ENCODE assay signal across 8 cellular contexts in the genomic region with DNA sequence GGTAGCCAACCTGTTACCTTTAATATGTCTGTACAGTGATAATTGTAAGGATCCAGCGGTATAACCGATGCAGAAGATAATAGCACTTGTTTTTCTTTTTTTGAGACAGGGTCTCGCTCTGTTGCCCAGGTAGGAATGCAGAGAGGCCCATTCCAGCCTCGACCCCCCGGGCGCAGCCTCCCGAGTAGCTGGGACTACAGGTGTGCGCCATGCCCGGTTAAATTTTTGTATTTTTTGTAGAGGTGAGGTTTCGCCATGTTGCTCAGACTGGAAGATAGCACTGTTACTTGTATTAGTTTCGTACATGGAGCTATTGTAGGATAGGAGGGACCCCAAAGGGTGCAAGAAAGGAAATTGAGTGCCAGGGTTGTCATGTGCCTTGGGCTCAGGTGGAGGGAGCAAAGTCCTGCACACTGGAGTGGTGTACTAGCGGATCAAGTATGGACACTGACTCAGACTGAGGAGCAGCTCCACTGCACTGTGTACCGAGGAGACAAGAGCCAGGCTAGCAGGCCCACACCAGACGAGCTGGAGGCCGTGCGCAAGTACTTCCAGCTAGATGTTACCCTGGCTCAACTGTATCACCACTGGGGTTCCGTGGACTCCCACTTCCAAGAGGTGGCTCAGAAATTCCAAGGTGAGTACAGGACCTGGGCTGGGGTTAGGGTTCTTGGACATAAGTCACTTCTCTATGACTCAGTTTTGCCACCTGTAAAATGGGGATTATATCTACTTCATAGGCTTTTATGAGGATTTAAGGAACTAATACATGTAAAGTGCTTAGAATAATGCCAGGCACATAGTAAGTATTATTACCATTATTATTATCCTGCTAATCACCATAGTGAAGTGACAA. TPM values are rescaled to one million over a fixed set of nuclear protein-coding genes. Genes with fewer than 3 reads are reported as not detected.
A peak's percentile ranks its signal among the peaks of the same experiment; 100 is the strongest.
DNase-seq lines count a peak whose midpoint lies in the region; ATAC-seq and TF ChIP-seq lines count a peak whose summit lies in the region.

No MANE protein-coding gene starts in this region.

- no peak overlapping the region for H3K27ac ChIP-seq in ectodermal cell (ENCODE audit: insufficient read depth, low read depth, low read length, poor library complexity, severe bottlenecking)

- DNase-seq in GM06990 (ENCODE audit: extremely low read depth, insufficient read length) = peak; percentile 40
- DNase-seq in OCI-M1 (lab: John Stamatoyannopoulos, UW) = peak; percentile 41
- DNase-seq in natural killer cell treated with Interleukin-12 subunit alpha and Interleukin-12 subunit beta and Interleukin-15 and Interleukin-18, amount 100 ng/mL, for 72 hours (ENCODE audit: low spot score) = no peak
- DNase-seq in AG08396 (ENCODE audit: low spot score) = no peak
- no peak for DNase-seq in midbrain (lab: John Stamatoyannopoulos, UW)
- no peak for DNase-seq in UCSD-AML1 (lab: John Stamatoyannopoulos, UW; ENCODE audit: unreplicated experiment)

- H3K4me3 Mint-ChIP-seq in natural killer cell treated with Interleukin-12 subunit alpha and Interleukin-12 subunit beta and Interleukin-15 and Interleukin-18, amount 100 ng/mL, for 72 hours = peak overlapping the region; percentile 94

- peaks cover 18% of the 10 kb centered on the region for H3K36me3 ChIP-seq in GM06990 (ENCODE audit: control insufficient read depth, insufficient read depth, low read length)
- peaks cover 29% of the 10 kb centered on the region for H3K36me3 ChIP-seq in ectodermal cell (ENCODE audit: control insufficient read depth, insufficient read depth, low read length)

- ATAC-seq in natural killer cell treated with Interleukin-12 subunit alpha and Interleukin-12 subunit beta and Interleukin-15 and Interleukin-18, amount 100 ng/mL, for 72 hours = no peak
- ATAC-seq in GM21619 (IDR thresholded peaks at IDR 0.05; ENCODE audit: unreplicated experiment) = no peak

- H3K4me1 Mint-ChIP-seq in natural killer cell treated with Interleukin-12 subunit alpha and Interleukin-12 subunit beta and Interleukin-15 and Interleukin-18, amount 100 ng/mL, for 72 hours (ENCODE audit: low read depth in 2 of 2) = peaks cover 44 to 45% of the 10 kb centered on the region in 2 donors

- H3K9me3 Mint-ChIP-seq in natural killer cell treated with Interleukin-12 subunit alpha and Interleukin-12 subunit beta and Interleukin-15 and Interleukin-18, amount 100 ng/mL, for 72 hours = no peaks in the 10 kb centered on the region

- H3K36me3 Mint-ChIP-seq in natural killer cell treated with Interleukin-12 subunit alpha and Interleukin-12 subunit beta and Interleukin-15 and Interleukin-18, amount 100 ng/mL, for 72 hours = peaks cover 16% of the 10 kb centered on the region

- no peak for TF ChIP-seq CTCF in GM06990 (IDR thresholded peaks at IDR 0.05; ENCODE audit: insufficient read depth, low read length, poor library complexity, severe bottlenecking)

- 66 to 68% methylated on average over 17 of the region's 17 CpGs for WGBS in ectodermal cell, 2 experiments

- H3K9me3 ChIP-seq in ectodermal cell (ENCODE audit: control insufficient read depth, low read length) = no peaks in the 10 kb centered on the region

- peak overlapping the region; percentile 82 to 87 for H3K27ac Mint-ChIP-seq in natural killer cell treated with Interleukin-12 subunit alpha and Interleukin-12 subunit beta and Interleukin-15 and Interleukin-18, amount 100 ng/mL, for 72 hours

- peaks cover 7% of the 10 kb centered on the region for H3K4me1 ChIP-seq in ectodermal cell (ENCODE audit: control insufficient read depth, insufficient read depth, low read length)

- H3K27me3 ChIP-seq in GM06990 (replicated peaks; ENCODE audit: control insufficient read depth, insufficient read depth, low read length) = no peaks in the 10 kb centered on the region
- H3K27me3 ChIP-seq in ectodermal cell (ENCODE audit: control insufficient read depth, insufficient read depth, low read length, poor library complexity, severe bottlenecking) = no peaks in the 10 kb centered on the region

- peak overlapping the region; percentile 86 for H3K4me3 ChIP-seq in GM06990 (replicated peaks; ENCODE audit: low read depth, low read length)
- H3K4me3 ChIP-seq in ectodermal cell (ENCODE audit: insufficient read depth, low read depth, low read length) = peak overlapping the region; percentile 76

- H3K27me3 Mint-ChIP-seq in natural killer cell treated with Interleukin-12 subunit alpha and Interleukin-12 subunit beta and Interleukin-15 and Interleukin-18, amount 100 ng/mL, for 72 hours = no peaks in the 10 kb centered on the region

RNA-seq across cellular contexts. Expression of gene OGG1, which starts 1.0 kb away (rescaled TPM):
- polyA plus RNA-seq in ectodermal cell (2013, experiment 1 of 4) = 44.3 TPM
- 42.1 TPM for polyA plus RNA-seq in ectodermal cell (2013, experiment 2 of 4)
- 33.5 TPM for polyA plus RNA-seq in ectodermal cell (2013, experiment 3 of 4)
- 37.2 TPM for polyA plus RNA-seq in ectodermal cell (2013, experiment 4 of 4)
- total RNA-seq in natural killer cell treated with Interleukin-12 subunit alpha and Interleukin-12 subunit beta and Interleukin-15 and Interleukin-18, amount 100 ng/mL, for 72 hours = 10 to 100 TPM; 35.9 to 42.5 TPM

RNA-seq across cellular contexts. Expression of gene CAMK1, which starts 19.0 kb away (rescaled TPM):
- polyA plus RNA-seq in ectodermal cell (2013, experiment 1 of 4) = 29.0 TPM
- polyA plus RNA-seq in ectodermal cell (2013, experiment 2 of 4) = 28.4 TPM
- 23.3 TPM for polyA plus RNA-seq in ectodermal cell (2013, experiment 3 of 4)
- polyA plus RNA-seq in ectodermal cell (2013, experiment 4 of 4) = 28.2 TPM
- total RNA-seq in natural killer cell treated with Interleukin-12 subunit alpha and Interleukin-12 subunit beta and Interleukin-15 and Interleukin-18, amount 100 ng/mL, for 72 hours = 10 to 100 TPM; 19.8 to 24.4 TPM

RNA-seq across cellular contexts. Expression of gene BRPF1, which starts 19.2 kb away (rescaled TPM):
- polyA plus RNA-seq in ectodermal cell (2013, experiment 1 of 4) = 18.3 TPM
- polyA plus RNA-seq in ectodermal cell (2013, experiment 2 of 4) = 22.2 TPM
- 16.7 TPM for polyA plus RNA-seq in ectodermal cell (2013, experiment 3 of 4)
- polyA plus RNA-seq in ectodermal cell (2013, experiment 4 of 4) = 19.1 TPM
- total RNA-seq in natural killer cell treated with Interleukin-12 subunit alpha and Interleukin-12 subunit beta and Interleukin-15 and Interleukin-18, amount 100 ng/mL, for 72 hours = 10 to 100 TPM; 51.9 to 62.3 TPM

RNA-seq across cellular contexts. Expression of gene TADA3, which starts 41.5 kb away (rescaled TPM):
- polyA plus RNA-seq in ectodermal cell (2013, experiment 1 of 4) = 94.5 TPM
- polyA plus RNA-seq in ectodermal cell (2013, experiment 2 of 4) = 92.5 TPM
- 84.5 TPM for polyA plus RNA-seq in ectodermal cell (2013, experiment 3 of 4)
- 98.3 TPM for polyA plus RNA-seq in ectodermal cell (2013, experiment 4 of 4)
- total RNA-seq in natural killer cell treated with Interleukin-12 subunit alpha and Interleukin-12 subunit beta and Interleukin-15 and Interleukin-18, amount 100 ng/mL, for 72 hours = 10 to 100 TPM; 58.3 to 65.6 TPM

RNA-seq across cellular contexts. Expression of gene ARPC4, which starts 42.1 kb away (rescaled TPM):
- polyA plus RNA-seq in ectodermal cell (2013, experiment 1 of 4) = 149 TPM
- 155 TPM for polyA plus RNA-seq in ectodermal cell (2013, experiment 2 of 4)
- 90.2 TPM for polyA plus RNA-seq in ectodermal cell (2013, experiment 3 of 4)
- 104 TPM for polyA plus RNA-seq in ectodermal cell (2013, experiment 4 of 4)
- 100 to 1,000 TPM; 323 to 381 TPM for total RNA-seq in natural killer cell treated with Interleukin-12 subunit alpha and Interleukin-12 subunit beta and Interleukin-15 and Interleukin-18, amount 100 ng/mL, for 72 hours

Comparison
In these comparisons a context has a peak if more than half of its experiments do, and no peak if none do; other contexts are left out.
1. DNase-seq: peak in GM06990 (single experiment) and OCI-M1 (single experiment); none in natural killer cell treated with Interleukin-12 subunit alpha and Interleukin-12 subunit beta and Interleukin-15 and Interleukin-18, amount 100 ng/mL, for 72 hours (single experiment), AG08396 (single experiment), midbrain (single experiment) and UCSD-AML1 (single experiment).